26 cellular contexts compared by ENCODE assay signal in genomic region chr22:47446331-47446730, GRCh38.
"Had no signal": no experiment of that assay in that cellular context is flagged by ENCODE, and none has a peak within 500 bp of the region (broad histone marks: within the 10 kb centered on the region; RNA-seq: fewer than 3 reads in every experiment).

No MANE protein-coding gene starts in this region.

- H3K9me3 ChIP-seq: adrenal gland had no signal

- DNase-seq: activated B cell treated with CpG ODN at 0.5 μM for 24 hours; activated CD4-positive, alpha-beta T cell treated with anti-CD3 and anti-CD28 coated beads for 1 hour; activated CD4-positive, alpha-beta T cell treated with anti-CD3 and anti-CD28 coated beads, Interleukin-2, amount 10 ng/mL, durations not matched to agents 24 days and 14 days; activated CD4-positive, alpha-beta T cell treated with anti-CD3 and anti-CD28 coated beads, Interleukin-2, amount 50 U/mL, for 48 hours; activated naive CD4-positive, alpha-beta T cell treated with anti-CD3 and anti-CD28 coated beads, Interleukin-2, amount 50 U/mL, for 16 hours; activated naive CD8-positive, alpha-beta T cell treated with anti-CD3 and anti-CD28 coated beads, Interleukin-2, amount 10 ng/mL, durations not matched to agents 7 days and 5 days; activated T-cell treated with anti-CD3 and anti-CD28 coated beads, Interleukin-2, amount 50 U/mL, for 72 hours; adrenal gland; anterior cingulate cortex; KG1; NCI-H1048; NCI-H1930; NCI-H2171; NCI-H2227 treated with DMSO at 0.1 percent for 48 hours; NCI-H446 treated with DMSO at 0.1 percent for 48 hours; NCI-H69; NK-92 treated with Interleukin-12 subunit alpha and Interleukin-12 subunit beta, amount 100 ng/mL, for 24 hours; OCI-M1; RPMI8226; T-cell; T-helper 2 cell; T1000 had no signal

- FAIRE-seq: TTC549 had no signal

- ATAC-seq: activated T-cell treated with anti-CD3 and anti-CD28 coated beads, Interleukin-2, amount 50 U/mL, for 72 hours; Panc1; Right ventricle myocardium inferior; T-cell had no signal

- H3K27me3 ChIP-seq: adrenal gland had no signal

- H3K27ac ChIP-seq: adrenal gland, SK-N-MC had no signal

- H3K36me3 ChIP-seq: adrenal gland had no signal

- H3K4me1 ChIP-seq: adrenal gland had no signal

- H3K4me3 ChIP-seq: adrenal gland, SK-N-MC had no signal
